Comparison of ENCODE assay signal across 40 cellular contexts in genomic region chr14:91647817-91648216, GRCh38.
"Had no signal": no experiment of that assay in that cellular context is flagged by ENCODE, and none has a peak within 500 bp of the region (broad histone marks: within the 10 kb centered on the region; RNA-seq: fewer than 3 reads in every experiment).

No MANE protein-coding gene starts in this region.

- H3K9me3 Mint-ChIP-seq: central memory CD8-positive, alpha-beta T cell had no signal

- ATAC-seq: activated CD8-positive, alpha-beta memory T cell treated with anti-CD3 and anti-CD28 coated beads, Interleukin-2, amount 10 ng/mL, durations not matched to agents 7 days and 5 days; activated T-cell treated with anti-CD3 and anti-CD28 coated beads, Interleukin-2, amount 50 U/mL, for 72 hours; activated T-helper 17 cell treated with anti-CD3 and anti-CD28 coated beads, Interleukin-2, amount 50 U/mL, for 72 hours; Panc1; Right ventricle myocardium inferior; SK-N-SH treated with all-trans-retinoic acid at 6 μM for 48 hours had no signal

- H3K4me3 ChIP-seq: cardiac muscle cell had no signal

- H3K4me2 ChIP-seq: KMS-11 had no signal

- H3K27me3 Mint-ChIP-seq: activated CD4-positive, alpha-beta memory T cell treated with anti-CD3 and anti-CD28 coated beads, Interleukin-2, amount 10 ng/mL, durations not matched to agents 7 days and 5 days; activated CD8-positive, alpha-beta memory T cell treated with anti-CD3 and anti-CD28 coated beads, Interleukin-2, amount 10 ng/mL, durations not matched to agents 7 days and 5 days; activated naive CD8-positive, alpha-beta T cell treated with anti-CD3 and anti-CD28 coated beads for 36 hours; activated T-helper 17 cell treated with anti-CD3 and anti-CD28 coated beads, Interleukin-2, amount 50 U/mL, for 72 hours; central memory CD8-positive, alpha-beta T cell had no signal

- H3K27ac Mint-ChIP-seq: activated CD4-positive, alpha-beta memory T cell treated with anti-CD3 and anti-CD28 coated beads, Interleukin-2, amount 10 ng/mL, durations not matched to agents 7 days and 5 days; activated CD8-positive, alpha-beta memory T cell treated with anti-CD3 and anti-CD28 coated beads, Interleukin-2, amount 10 ng/mL, durations not matched to agents 7 days and 5 days; activated naive CD8-positive, alpha-beta T cell treated with anti-CD3 and anti-CD28 coated beads for 36 hours; activated T-cell treated with anti-CD3 and anti-CD28 coated beads, Interleukin-2, amount 50 U/mL, for 72 hours; activated T-helper 17 cell treated with anti-CD3 and anti-CD28 coated beads, Interleukin-2, amount 50 U/mL, for 72 hours had no signal

- DNase-seq: activated CD4-positive, alpha-beta memory T cell treated with anti-CD3 and anti-CD28 coated beads, Interleukin-2, amount 10 ng/mL, durations not matched to agents 7 days and 5 days; activated CD4-positive, alpha-beta T cell treated with anti-CD3 and anti-CD28 coated beads for 1 hour; activated CD4-positive, alpha-beta T cell treated with anti-CD3 and anti-CD28 coated beads for 48 hours; activated CD4-positive, CD25-positive, alpha-beta regulatory T cell; activated CD8-positive, alpha-beta memory T cell treated with anti-CD3 and anti-CD28 coated beads for 24 hours; activated CD8-positive, alpha-beta memory T cell treated with anti-CD3 and anti-CD28 coated beads, Interleukin-2, amount 10 ng/mL, durations not matched to agents 7 days and 5 days; activated CD8-positive, alpha-beta memory T cell treated with anti-CD3 and anti-CD28 coated beads, Interleukin-2, amount 50 U/mL, for 48 hours; activated effector memory CD4-positive, alpha-beta T cell treated with anti-CD3 and anti-CD28 coated beads, Interleukin-2, amount 50 U/mL, for 16 hours; activated naive CD4-positive, alpha-beta T cell; activated naive CD4-positive, alpha-beta T cell treated with anti-CD3 and anti-CD28 coated beads, Interleukin-2, amount 50 U/mL, for 16 hours; activated naive CD8-positive, alpha-beta T cell treated with anti-CD3 and anti-CD28 coated beads for 36 hours; activated T-cell treated with anti-CD3 and anti-CD28 coated beads, Interleukin-2, amount 50 U/mL, for 1 hour; activated T-cell treated with anti-CD3 and anti-CD28 coated beads, Interleukin-2, amount 50 U/mL, for 72 hours; amniotic stem cell; aorta; brain microvascular endothelial cell; MM.1S; NCI-H1092; NCI-H1436 treated with DMSO at 0.1 percent for 48 hours; NCI-H1694 treated with DMSO at 0.1 percent for 48 hours; NCI-H2029; NCI-H345; NCI-H510A; NCI-H526; NCI-H748 treated with DMSO at 0.1 percent for 48 hours; NK-92 treated with Interleukin-12 subunit alpha and Interleukin-12 subunit beta, amount 100 ng/mL, for 24 hours; OCI-M1; SIG-M5; T-helper 1 cell; T-helper 2 cell; T-helper 9 cell; WERI-Rb-1 had no signal

- H3K27me3 ChIP-seq: brain microvascular endothelial cell, cardiac muscle cell had no signal

- H3K27ac ChIP-seq: brain microvascular endothelial cell, cardiac muscle cell, KMS-11, RWPE1, WERI-Rb-1 had no signal

- H3K4me1 Mint-ChIP-seq: activated T-helper 17 cell treated with anti-CD3 and anti-CD28 coated beads, Interleukin-2, amount 50 U/mL, for 72 hours; central memory CD8-positive, alpha-beta T cell had no signal

- H3K4me3 Mint-ChIP-seq: activated CD4-positive, alpha-beta memory T cell treated with anti-CD3 and anti-CD28 coated beads, Interleukin-2, amount 10 ng/mL, durations not matched to agents 7 days and 5 days; activated CD8-positive, alpha-beta memory T cell treated with anti-CD3 and anti-CD28 coated beads, Interleukin-2, amount 10 ng/mL, durations not matched to agents 7 days and 5 days; activated naive CD8-positive, alpha-beta T cell treated with anti-CD3 and anti-CD28 coated beads for 36 hours; activated T-cell treated with anti-CD3 and anti-CD28 coated beads, Interleukin-2, amount 50 U/mL, for 72 hours; activated T-helper 17 cell treated with anti-CD3 and anti-CD28 coated beads, Interleukin-2, amount 50 U/mL, for 72 hours; central memory CD8-positive, alpha-beta T cell had no signal

- H3K9ac ChIP-seq: KMS-11 had no signal
